In the genomic region with DNA sequence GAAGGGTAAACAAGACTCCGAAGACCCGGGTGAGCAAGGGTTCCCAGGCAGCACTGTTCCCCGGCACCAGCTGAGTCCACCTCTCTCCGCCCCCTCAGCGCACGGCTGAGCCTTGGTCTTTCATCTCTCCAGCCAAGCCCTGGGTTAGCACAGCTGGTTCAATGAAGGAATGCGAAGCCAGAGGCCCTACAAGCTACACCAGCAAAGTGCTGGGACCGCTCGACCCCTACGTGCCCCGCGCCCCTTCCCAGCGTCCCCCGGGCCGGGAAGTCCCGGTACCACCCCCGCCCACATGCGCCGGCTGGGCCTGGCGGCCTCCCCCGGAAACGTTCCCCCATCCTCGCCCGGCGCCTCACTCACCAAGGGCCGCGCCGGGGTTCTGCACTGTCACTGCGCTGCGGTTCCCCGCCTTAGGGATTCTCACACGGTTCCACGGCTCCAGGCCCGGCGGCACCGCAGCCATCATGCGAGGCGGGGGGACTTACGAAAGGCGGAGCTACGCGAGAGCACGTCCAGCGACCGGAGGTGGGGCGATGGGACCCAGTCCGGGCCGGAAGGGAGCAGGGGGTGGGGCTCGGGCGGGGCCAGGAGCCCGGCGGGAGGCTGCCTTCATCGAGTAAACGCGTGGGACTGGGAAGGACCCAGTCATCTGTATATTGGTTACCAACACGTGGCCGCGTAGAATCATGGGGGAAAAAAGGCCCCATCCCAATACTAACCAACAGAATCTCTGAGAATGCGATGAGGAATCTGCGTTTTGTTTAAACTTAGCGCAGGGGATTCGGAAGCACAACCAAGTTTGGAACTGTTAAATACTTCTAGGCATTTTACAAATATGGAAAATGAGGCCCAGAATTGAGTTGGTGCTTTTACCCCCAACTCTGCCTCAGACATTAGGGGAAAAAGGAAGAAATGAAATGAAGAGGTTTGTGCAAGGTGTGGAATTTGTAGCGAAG, we compare ENCODE assay signal across 1 cellular context.
TF ChIP-seq lines count a peak whose summit lies in the region.

No MANE protein-coding gene starts in this region.

TF ChIP-seq in K562, 482 proteins besides CTCF, POLR2A, EP300 and RAD21 (continued from another document and continues in another):
- TF ChIP-seq, protein P1, sequence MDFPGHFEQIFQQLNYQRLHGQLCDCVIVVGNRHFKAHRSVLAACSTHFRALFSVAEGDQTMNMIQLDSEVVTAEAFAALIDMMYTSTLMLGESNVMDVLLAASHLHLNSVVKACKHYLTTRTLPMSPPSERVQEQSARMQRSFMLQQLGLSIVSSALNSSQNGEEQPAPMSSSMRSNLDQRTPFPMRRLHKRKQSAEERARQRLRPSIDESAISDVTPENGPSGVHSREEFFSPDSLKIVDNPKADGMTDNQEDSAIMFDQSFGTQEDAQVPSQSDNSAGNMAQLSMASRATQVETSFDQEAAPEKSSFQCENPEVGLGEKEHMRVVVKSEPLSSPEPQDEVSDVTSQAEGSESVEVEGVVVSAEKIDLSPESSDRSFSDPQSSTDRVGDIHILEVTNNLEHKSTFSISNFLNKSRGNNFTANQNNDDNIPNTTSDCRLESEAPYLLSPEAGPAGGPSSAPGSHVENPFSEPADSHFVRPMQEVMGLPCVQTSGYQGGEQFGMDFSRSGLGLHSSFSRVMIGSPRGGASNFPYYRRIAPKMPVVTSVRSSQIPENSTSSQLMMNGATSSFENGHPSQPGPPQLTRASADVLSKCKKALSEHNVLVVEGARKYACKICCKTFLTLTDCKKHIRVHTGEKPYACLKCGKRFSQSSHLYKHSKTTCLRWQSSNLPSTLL (IDR thresholded peaks at IDR 0.05), result no peak
- TF ChIP-seq TAF7 (tag; IDR thresholded peaks at IDR 0.05) (peak; percentile 39; the same call in 1 of the 2 replicates), MEF2A (IDR thresholded peaks at IDR 0.05; ENCODE audit: control insufficient read depth, low read depth, low read length) (no peak), SRSF1 (IDR thresholded peaks at IDR 0.05; ENCODE audit: low read depth, low read length) (no peak), THRAP3 (IDR thresholded peaks at IDR 0.05; ENCODE audit: borderline replicate concordance) (no peak), MXI1 (IDR thresholded peaks at IDR 0.05; ENCODE audit: low read depth, low read length) (no peak), C11orf30 (IDR thresholded peaks at IDR 0.05; ENCODE audit: low read depth) (peak; percentile 72), ETS2 (tag; IDR thresholded peaks at IDR 0.05; ENCODE audit: borderline replicate concordance, poor library complexity, severe bottlenecking) (no peak), PYGO2 (tag; IDR thresholded peaks at IDR 0.05) (no peak), MAZ (CRISPR knock-in tag; conservative IDR thresholded peaks at IDR 0.05 in 1 of 2, IDR thresholded peaks at IDR 0.05 in 1 of 2) (peak; percentile 77 to 85), MBD2 (IDR thresholded peaks at IDR 0.05; ENCODE audit: borderline replicate concordance, low read depth) (0 out of 2 replicates have a peak, but pooled peaks have one; percentile 41), ARHGAP35 (IDR thresholded peaks at IDR 0.05; ENCODE audit: partially characterized antibody) (no peak), RNF2 (IDR thresholded peaks at IDR 0.05) (0 out of 2 replicates have a peak, but pooled peaks have one; percentile 38), ZNF384 (IDR thresholded peaks at IDR 0.05; ENCODE audit: low read depth, low read length) (no peak), CXXC5 (CRISPR knock-in tag; IDR thresholded peaks at IDR 0.05) (peak; percentile 68; the same call in 1 of the 2 replicates), CEBPB (tag; IDR thresholded peaks at IDR 0.05) (no peak), SREBF1 (IDR thresholded peaks at IDR 0.05; ENCODE audit: borderline replicate concordance, low read depth, low read length) (no peak), GATA2 (CRISPR knock-in tag; IDR thresholded peaks at IDR 0.05) (no peak), TGIF2 (CRISPR knock-in tag; IDR thresholded peaks at IDR 0.05) (no peak), NR4A1 (CRISPR knock-in tag; IDR thresholded peaks at IDR 0.05) (no peak), NR4A1 (tag; IDR thresholded peaks at IDR 0.05) (0 out of 2 replicates have a peak, but pooled peaks have one; percentile 52), TBP (optimal IDR thresholded peaks at IDR 0.05; ENCODE audit: low read depth, low read length) (peak; percentile 24), ZNF146 (CRISPR knock-in tag; IDR thresholded peaks at IDR 0.05; ENCODE audit: unreplicated experiment) (no peak), ZSCAN32 (CRISPR knock-in tag; IDR thresholded peaks at IDR 0.05) (no peak), MYC (IDR thresholded peaks at IDR 0.05; ENCODE audit: low read depth, low read length) (peak; percentile 93), MYC (CRISPR knock-in tag; IDR thresholded peaks at IDR 0.05; ENCODE audit: borderline replicate concordance, low read depth) (no peak), TRIM24 (IDR thresholded peaks at IDR 0.05) (peak in 1 of 2 experiments; percentile 39; a peak in 1 of 4 replicates), ZNF311 (CRISPR knock-in tag; IDR thresholded peaks at IDR 0.05) (no peak), ZNF143 (CRISPR knock-in tag; IDR thresholded peaks at IDR 0.05) (peak; percentile 58; the same call in 1 of the 2 replicates)
- TF ChIP-seq, protein P2, sequence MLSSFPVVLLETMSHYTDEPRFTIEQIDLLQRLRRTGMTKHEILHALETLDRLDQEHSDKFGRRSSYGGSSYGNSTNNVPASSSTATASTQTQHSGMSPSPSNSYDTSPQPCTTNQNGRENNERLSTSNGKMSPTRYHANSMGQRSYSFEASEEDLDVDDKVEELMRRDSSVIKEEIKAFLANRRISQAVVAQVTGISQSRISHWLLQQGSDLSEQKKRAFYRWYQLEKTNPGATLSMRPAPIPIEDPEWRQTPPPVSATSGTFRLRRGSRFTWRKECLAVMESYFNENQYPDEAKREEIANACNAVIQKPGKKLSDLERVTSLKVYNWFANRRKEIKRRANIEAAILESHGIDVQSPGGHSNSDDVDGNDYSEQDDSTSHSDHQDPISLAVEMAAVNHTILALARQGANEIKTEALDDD (IDR thresholded peaks at IDR 0.05), result no peak
- TF ChIP-seq, protein P3, sequence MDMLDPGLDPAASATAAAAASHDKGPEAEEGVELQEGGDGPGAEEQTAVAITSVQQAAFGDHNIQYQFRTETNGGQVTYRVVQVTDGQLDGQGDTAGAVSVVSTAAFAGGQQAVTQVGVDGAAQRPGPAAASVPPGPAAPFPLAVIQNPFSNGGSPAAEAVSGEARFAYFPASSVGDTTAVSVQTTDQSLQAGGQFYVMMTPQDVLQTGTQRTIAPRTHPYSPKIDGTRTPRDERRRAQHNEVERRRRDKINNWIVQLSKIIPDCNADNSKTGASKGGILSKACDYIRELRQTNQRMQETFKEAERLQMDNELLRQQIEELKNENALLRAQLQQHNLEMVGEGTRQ (CRISPR knock-in tag; IDR thresholded peaks at IDR 0.05), result peak; percentile 55
- TF ChIP-seq, protein P4, sequence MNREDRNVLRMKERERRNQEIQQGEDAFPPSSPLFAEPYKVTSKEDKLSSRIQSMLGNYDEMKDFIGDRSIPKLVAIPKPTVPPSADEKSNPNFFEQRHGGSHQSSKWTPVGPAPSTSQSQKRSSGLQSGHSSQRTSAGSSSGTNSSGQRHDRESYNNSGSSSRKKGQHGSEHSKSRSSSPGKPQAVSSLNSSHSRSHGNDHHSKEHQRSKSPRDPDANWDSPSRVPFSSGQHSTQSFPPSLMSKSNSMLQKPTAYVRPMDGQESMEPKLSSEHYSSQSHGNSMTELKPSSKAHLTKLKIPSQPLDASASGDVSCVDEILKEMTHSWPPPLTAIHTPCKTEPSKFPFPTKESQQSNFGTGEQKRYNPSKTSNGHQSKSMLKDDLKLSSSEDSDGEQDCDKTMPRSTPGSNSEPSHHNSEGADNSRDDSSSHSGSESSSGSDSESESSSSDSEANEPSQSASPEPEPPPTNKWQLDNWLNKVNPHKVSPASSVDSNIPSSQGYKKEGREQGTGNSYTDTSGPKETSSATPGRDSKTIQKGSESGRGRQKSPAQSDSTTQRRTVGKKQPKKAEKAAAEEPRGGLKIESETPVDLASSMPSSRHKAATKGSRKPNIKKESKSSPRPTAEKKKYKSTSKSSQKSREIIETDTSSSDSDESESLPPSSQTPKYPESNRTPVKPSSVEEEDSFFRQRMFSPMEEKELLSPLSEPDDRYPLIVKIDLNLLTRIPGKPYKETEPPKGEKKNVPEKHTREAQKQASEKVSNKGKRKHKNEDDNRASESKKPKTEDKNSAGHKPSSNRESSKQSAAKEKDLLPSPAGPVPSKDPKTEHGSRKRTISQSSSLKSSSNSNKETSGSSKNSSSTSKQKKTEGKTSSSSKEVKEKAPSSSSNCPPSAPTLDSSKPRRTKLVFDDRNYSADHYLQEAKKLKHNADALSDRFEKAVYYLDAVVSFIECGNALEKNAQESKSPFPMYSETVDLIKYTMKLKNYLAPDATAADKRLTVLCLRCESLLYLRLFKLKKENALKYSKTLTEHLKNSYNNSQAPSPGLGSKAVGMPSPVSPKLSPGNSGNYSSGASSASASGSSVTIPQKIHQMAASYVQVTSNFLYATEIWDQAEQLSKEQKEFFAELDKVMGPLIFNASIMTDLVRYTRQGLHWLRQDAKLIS (CRISPR knock-in tag; IDR thresholded peaks at IDR 0.05), result no peak
- TF ChIP-seq, protein P5, sequence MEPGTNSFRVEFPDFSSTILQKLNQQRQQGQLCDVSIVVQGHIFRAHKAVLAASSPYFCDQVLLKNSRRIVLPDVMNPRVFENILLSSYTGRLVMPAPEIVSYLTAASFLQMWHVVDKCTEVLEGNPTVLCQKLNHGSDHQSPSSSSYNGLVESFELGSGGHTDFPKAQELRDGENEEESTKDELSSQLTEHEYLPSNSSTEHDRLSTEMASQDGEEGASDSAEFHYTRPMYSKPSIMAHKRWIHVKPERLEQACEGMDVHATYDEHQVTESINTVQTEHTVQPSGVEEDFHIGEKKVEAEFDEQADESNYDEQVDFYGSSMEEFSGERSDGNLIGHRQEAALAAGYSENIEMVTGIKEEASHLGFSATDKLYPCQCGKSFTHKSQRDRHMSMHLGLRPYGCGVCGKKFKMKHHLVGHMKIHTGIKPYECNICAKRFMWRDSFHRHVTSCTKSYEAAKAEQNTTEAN (CRISPR knock-in tag; IDR thresholded peaks at IDR 0.05), result 0 out of 2 replicates have a peak, but pooled peaks have one; percentile 5
- TF ChIP-seq, protein P6, sequence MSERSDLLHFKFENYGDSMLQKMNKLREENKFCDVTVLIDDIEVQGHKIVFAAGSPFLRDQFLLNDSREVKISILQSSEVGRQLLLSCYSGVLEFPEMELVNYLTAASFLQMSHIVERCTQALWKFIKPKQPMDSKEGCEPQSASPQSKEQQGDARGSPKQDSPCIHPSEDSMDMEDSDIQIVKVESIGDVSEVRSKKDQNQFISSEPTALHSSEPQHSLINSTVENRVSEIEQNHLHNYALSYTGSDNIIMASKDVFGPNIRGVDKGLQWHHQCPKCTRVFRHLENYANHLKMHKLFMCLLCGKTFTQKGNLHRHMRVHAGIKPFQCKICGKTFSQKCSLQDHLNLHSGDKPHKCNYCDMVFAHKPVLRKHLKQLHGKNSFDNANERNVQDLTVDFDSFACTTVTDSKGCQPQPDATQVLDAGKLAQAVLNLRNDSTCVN (CRISPR knock-in tag; IDR thresholded peaks at IDR 0.05), result no peak
- TF ChIP-seq, protein P7, sequence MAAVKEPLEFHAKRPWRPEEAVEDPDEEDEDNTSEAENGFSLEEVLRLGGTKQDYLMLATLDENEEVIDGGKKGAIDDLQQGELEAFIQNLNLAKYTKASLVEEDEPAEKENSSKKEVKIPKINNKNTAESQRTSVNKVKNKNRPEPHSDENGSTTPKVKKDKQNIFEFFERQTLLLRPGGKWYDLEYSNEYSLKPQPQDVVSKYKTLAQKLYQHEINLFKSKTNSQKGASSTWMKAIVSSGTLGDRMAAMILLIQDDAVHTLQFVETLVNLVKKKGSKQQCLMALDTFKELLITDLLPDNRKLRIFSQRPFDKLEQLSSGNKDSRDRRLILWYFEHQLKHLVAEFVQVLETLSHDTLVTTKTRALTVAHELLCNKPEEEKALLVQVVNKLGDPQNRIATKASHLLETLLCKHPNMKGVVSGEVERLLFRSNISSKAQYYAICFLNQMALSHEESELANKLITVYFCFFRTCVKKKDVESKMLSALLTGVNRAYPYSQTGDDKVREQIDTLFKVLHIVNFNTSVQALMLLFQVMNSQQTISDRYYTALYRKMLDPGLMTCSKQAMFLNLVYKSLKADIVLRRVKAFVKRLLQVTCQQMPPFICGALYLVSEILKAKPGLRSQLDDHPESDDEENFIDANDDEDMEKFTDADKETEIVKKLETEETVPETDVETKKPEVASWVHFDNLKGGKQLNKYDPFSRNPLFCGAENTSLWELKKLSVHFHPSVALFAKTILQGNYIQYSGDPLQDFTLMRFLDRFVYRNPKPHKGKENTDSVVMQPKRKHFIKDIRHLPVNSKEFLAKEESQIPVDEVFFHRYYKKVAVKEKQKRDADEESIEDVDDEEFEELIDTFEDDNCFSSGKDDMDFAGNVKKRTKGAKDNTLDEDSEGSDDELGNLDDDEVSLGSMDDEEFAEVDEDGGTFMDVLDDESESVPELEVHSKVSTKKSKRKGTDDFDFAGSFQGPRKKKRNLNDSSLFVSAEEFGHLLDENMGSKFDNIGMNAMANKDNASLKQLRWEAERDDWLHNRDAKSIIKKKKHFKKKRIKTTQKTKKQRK (IDR thresholded peaks at IDR 0.05; ENCODE audit: borderline replicate concordance, low read depth, low read length), result no peak
- TF ChIP-seq, protein P8, sequence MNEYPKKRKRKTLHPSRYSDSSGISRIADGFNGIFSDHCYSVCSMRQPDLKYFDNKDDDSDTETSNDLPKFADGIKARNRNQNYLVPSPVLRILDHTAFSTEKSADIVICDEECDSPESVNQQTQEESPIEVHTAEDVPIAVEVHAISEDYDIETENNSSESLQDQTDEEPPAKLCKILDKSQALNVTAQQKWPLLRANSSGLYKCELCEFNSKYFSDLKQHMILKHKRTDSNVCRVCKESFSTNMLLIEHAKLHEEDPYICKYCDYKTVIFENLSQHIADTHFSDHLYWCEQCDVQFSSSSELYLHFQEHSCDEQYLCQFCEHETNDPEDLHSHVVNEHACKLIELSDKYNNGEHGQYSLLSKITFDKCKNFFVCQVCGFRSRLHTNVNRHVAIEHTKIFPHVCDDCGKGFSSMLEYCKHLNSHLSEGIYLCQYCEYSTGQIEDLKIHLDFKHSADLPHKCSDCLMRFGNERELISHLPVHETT (CRISPR knock-in tag; conservative IDR thresholded peaks at IDR 0.05 in 1 of 2, IDR thresholded peaks at IDR 0.05 in 1 of 2), result peak in 1 of 2 experiments; percentile 84; a peak in 2 of 4 replicates
- TF ChIP-seq, protein P9, sequence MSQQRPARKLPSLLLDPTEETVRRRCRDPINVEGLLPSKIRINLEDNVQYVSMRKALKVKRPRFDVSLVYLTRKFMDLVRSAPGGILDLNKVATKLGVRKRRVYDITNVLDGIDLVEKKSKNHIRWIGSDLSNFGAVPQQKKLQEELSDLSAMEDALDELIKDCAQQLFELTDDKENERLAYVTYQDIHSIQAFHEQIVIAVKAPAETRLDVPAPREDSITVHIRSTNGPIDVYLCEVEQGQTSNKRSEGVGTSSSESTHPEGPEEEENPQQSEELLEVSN (IDR thresholded peaks at IDR 0.05; ENCODE audit: borderline replicate concordance in 1 of 2, extremely low read depth in 1 of 2, insufficient read depth in 1 of 2, insufficient read length in 1 of 2, low read depth in 1 of 2, low read length in 1 of 2, poor library complexity in 1 of 2, severe bottlenecking in 1 of 2), result peak; percentile 72 to 87
- TF ChIP-seq, protein P10, sequence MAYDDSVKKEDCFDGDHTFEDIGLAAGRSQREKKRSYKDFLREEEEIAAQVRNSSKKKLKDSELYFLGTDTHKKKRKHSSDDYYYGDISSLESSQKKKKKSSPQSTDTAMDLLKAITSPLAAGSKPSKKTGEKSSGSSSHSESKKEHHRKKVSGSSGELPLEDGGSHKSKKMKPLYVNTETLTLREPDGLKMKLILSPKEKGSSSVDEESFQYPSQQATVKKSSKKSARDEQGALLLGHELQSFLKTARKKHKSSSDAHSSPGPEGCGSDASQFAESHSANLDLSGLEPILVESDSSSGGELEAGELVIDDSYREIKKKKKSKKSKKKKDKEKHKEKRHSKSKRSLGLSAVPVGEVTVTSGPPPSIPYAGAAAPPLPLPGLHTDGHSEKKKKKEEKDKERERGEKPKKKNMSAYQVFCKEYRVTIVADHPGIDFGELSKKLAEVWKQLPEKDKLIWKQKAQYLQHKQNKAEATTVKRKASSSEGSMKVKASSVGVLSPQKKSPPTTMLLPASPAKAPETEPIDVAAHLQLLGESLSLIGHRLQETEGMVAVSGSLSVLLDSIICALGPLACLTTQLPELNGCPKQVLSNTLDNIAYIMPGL (CRISPR knock-in tag; IDR thresholded peaks at IDR 0.05), result peak; percentile 40; the same call in 1 of the 2 replicates
